2 cellular contexts compared by ENCODE assay signal in the genomic region with DNA sequence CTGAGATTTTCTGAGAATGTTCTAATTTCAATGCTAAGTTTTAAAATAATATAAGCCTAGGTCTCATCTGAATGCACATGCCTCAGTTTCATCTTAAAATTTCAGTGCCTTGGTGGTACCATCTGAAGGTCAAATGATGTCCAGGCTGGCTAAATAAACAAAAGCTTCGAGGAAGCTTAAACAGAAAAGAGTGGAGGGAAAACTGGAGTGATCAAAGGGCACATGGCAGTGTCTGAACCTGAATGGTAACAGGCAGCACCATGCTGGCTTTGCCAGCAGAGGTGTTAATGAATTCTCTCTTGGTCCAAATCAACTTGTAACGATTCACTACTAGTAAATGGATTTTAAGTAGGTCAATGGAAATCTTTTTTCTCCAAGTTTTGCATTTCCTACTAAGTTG.
TF ChIP-seq lines count a peak whose summit lies in the region.

No MANE protein-coding gene starts in this region.

TF ChIP-seq in GM23338, 12 proteins besides CTCF, POLR2A, EP300 and RAD21:
- TF ChIP-seq EZH2 (IDR thresholded peaks at IDR 0.05; ENCODE audit: low read depth, unreplicated experiment) (no peak), POLR2AphosphoS5 (IDR thresholded peaks at IDR 0.05; ENCODE audit: low read depth) (no peak), ZNF331 (CRISPR knock-in tag; IDR thresholded peaks at IDR 0.05; ENCODE audit: low read depth) (no peak), JUNB (IDR thresholded peaks at IDR 0.05; ENCODE audit: unreplicated experiment) (no peak), ZNF114 (CRISPR knock-in tag; IDR thresholded peaks at IDR 0.05) (no peak)
- TF ChIP-seq, protein P1, sequence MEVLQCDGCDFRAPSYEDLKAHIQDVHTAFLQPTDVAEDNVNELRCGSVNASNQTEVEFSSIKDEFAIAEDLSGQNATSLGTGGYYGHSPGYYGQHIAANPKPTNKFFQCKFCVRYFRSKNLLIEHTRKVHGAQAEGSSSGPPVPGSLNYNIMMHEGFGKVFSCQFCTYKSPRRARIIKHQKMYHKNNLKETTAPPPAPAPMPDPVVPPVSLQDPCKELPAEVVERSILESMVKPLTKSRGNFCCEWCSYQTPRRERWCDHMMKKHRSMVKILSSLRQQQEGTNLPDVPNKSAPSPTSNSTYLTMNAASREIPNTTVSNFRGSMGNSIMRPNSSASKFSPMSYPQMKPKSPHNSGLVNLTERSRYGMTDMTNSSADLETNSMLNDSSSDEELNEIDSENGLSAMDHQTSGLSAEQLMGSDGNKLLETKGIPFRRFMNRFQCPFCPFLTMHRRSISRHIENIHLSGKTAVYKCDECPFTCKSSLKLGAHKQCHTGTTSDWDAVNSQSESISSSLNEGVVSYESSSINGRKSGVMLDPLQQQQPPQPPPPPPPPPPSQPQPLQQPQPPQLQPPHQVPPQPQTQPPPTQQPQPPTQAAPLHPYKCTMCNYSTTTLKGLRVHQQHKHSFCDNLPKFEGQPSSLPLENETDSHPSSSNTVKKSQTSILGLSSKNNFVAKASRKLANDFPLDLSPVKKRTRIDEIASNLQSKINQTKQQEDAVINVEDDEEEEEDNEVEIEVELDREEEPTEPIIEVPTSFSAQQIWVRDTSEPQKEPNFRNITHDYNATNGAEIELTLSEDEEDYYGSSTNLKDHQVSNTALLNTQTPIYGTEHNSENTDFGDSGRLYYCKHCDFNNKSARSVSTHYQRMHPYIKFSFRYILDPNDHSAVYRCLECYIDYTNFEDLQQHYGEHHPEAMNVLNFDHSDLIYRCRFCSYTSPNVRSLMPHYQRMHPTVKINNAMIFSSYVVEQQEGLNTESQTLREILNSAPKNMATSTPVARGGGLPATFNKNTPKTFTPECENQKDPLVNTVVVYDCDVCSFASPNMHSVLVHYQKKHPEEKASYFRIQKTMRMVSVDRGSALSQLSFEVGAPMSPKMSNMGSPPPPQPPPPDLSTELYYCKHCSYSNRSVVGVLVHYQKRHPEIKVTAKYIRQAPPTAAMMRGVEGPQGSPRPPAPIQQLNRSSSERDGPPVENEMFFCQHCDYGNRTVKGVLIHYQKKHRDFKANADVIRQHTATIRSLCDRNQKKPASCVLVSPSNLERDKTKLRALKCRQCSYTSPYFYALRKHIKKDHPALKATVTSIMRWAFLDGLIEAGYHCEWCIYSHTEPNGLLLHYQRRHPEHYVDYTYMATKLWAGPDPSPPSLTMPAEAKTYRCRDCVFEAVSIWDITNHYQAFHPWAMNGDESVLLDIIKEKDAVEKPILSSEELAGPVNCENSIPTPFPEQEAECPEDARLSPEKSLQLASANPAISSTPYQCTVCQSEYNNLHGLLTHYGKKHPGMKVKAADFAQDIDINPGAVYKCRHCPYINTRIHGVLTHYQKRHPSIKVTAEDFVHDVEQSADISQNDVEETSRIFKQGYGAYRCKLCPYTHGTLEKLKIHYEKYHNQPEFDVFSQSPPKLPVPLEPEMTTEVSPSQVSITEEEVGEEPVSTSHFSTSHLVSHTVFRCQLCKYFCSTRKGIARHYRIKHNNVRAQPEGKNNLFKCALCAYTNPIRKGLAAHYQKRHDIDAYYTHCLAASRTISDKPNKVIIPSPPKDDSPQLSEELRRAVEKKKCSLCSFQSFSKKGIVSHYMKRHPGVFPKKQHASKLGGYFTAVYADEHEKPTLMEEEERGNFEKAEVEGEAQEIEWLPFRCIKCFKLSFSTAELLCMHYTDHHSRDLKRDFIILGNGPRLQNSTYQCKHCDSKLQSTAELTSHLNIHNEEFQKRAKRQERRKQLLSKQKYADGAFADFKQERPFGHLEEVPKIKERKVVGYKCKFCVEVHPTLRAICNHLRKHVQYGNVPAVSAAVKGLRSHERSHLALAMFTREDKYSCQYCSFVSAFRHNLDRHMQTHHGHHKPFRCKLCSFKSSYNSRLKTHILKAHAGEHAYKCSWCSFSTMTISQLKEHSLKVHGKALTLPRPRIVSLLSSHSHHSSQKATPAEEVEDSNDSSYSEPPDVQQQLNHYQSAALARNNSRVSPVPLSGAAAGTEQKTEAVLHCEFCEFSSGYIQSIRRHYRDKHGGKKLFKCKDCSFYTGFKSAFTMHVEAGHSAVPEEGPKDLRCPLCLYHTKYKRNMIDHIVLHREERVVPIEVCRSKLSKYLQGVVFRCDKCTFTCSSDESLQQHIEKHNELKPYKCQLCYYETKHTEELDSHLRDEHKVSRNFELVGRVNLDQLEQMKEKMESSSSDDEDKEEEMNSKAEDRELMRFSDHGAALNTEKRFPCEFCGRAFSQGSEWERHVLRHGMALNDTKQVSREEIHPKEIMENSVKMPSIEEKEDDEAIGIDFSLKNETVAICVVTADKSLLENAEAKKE (CRISPR knock-in tag; IDR thresholded peaks at IDR 0.05), result no peak
- TF ChIP-seq, protein P2, sequence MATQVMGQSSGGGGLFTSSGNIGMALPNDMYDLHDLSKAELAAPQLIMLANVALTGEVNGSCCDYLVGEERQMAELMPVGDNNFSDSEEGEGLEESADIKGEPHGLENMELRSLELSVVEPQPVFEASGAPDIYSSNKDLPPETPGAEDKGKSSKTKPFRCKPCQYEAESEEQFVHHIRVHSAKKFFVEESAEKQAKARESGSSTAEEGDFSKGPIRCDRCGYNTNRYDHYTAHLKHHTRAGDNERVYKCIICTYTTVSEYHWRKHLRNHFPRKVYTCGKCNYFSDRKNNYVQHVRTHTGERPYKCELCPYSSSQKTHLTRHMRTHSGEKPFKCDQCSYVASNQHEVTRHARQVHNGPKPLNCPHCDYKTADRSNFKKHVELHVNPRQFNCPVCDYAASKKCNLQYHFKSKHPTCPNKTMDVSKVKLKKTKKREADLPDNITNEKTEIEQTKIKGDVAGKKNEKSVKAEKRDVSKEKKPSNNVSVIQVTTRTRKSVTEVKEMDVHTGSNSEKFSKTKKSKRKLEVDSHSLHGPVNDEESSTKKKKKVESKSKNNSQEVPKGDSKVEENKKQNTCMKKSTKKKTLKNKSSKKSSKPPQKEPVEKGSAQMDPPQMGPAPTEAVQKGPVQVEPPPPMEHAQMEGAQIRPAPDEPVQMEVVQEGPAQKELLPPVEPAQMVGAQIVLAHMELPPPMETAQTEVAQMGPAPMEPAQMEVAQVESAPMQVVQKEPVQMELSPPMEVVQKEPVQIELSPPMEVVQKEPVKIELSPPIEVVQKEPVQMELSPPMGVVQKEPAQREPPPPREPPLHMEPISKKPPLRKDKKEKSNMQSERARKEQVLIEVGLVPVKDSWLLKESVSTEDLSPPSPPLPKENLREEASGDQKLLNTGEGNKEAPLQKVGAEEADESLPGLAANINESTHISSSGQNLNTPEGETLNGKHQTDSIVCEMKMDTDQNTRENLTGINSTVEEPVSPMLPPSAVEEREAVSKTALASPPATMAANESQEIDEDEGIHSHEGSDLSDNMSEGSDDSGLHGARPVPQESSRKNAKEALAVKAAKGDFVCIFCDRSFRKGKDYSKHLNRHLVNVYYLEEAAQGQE (IDR thresholded peaks at IDR 0.05; ENCODE audit: unreplicated experiment), result no peak
- TF ChIP-seq, protein P3, sequence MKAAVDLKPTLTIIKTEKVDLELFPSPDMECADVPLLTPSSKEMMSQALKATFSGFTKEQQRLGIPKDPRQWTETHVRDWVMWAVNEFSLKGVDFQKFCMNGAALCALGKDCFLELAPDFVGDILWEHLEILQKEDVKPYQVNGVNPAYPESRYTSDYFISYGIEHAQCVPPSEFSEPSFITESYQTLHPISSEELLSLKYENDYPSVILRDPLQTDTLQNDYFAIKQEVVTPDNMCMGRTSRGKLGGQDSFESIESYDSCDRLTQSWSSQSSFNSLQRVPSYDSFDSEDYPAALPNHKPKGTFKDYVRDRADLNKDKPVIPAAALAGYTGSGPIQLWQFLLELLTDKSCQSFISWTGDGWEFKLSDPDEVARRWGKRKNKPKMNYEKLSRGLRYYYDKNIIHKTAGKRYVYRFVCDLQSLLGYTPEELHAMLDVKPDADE (IDR thresholded peaks at IDR 0.05), result no peak
TF ChIP-seq in GM23338: peak in this region for 0.

TF ChIP-seq in H1, 55 proteins besides CTCF, POLR2A, EP300 and RAD21:
- TF ChIP-seq, protein P4, sequence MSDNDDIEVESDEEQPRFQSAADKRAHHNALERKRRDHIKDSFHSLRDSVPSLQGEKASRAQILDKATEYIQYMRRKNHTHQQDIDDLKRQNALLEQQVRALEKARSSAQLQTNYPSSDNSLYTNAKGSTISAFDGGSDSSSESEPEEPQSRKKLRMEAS (IDR thresholded peaks at IDR 0.05), result peak; percentile 78
- no peak for TF ChIP-seq TAF1 (IDR thresholded peaks at IDR 0.05; ENCODE audit: low read depth, low read length)
- TF ChIP-seq, protein P5, sequence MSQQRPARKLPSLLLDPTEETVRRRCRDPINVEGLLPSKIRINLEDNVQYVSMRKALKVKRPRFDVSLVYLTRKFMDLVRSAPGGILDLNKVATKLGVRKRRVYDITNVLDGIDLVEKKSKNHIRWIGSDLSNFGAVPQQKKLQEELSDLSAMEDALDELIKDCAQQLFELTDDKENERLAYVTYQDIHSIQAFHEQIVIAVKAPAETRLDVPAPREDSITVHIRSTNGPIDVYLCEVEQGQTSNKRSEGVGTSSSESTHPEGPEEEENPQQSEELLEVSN (IDR thresholded peaks at IDR 0.05), result peak; percentile 91
